ENCODE assay signal across 24 cellular contexts in the genomic region with DNA sequence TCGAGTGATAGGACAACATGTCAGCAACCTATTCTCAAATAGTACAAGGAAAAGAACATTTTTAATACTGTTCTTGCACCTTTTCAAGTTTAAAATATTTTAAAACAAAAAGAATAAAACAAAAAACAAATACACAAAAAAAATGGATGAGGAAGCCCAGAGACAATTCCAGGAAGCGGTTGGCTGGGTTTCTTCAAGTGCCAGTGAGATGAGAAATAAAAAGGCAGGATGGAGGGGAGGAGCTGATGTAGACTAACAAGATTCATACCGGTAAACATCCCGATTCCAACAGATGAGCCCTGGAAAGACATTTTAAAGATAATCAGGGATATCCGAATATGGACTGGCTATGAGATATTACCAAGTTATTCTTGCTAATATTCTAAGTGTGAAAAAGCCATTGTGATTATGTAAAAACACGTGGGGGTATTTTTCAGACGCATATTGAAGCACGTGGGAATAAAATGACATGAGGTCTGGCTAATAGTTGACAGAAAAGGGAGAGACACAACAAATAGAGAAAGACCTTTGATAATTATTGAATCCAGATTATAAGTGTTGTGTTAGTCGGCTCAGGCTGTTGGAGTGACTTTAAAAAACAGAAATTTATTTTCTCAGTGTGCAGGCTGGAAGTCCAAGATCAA.
DNase-seq lines count a peak whose midpoint lies in the region; ATAC-seq, FAIRE-seq and TF ChIP-seq lines count a peak whose summit lies in the region.
"Had no signal": no experiment of that assay in that cellular context is flagged by ENCODE, and none has a peak within 500 bp of the region (broad histone marks: within the 10 kb centered on the region; RNA-seq: fewer than 3 reads in every experiment).

No MANE protein-coding gene starts in this region.

- peaks cover 12% of the 10 kb centered on the region for H3K27me3 Mint-ChIP-seq in endothelial cell (ENCODE audit: unreplicated experiment)
- peaks cover 21% of the 10 kb centered on the region for H3K27me3 Mint-ChIP-seq in stimulated activated naive CD8-positive, alpha-beta T cell treated with anti-CD3 and anti-CD28 coated beads, Interleukin-15, amount 100 ng/mL, for 72 hours

- H3K27ac Mint-ChIP-seq in endothelial cell (ENCODE audit: unreplicated experiment): peak overlapping the region; percentile 62
- no peak overlapping the region for H3K27ac Mint-ChIP-seq in stimulated activated naive CD8-positive, alpha-beta T cell treated with anti-CD3 and anti-CD28 coated beads, Interleukin-15, amount 100 ng/mL, for 72 hours
- H3K27ac Mint-ChIP-seq: CD4-positive, CD25-positive, alpha-beta regulatory T cell; CD8-positive, alpha-beta T cell; HFFc6 had no signal

- no peaks in the 10 kb centered on the region for H3K36me3 ChIP-seq in HepG2 (replicated peaks in 1 of 2; ENCODE audit: control insufficient read depth in 1 of 2, insufficient read depth in 2 of 2, low read length in 2 of 2)
- H3K36me3 ChIP-seq in right lobe of liver: no peaks in the 10 kb centered on the region
- H3K36me3 ChIP-seq: HAP-1 had no signal

- H3K4me1 ChIP-seq in HepG2 (ENCODE audit: insufficient read depth, low read length) (peaks cover 14% of the 10 kb centered on the region), right lobe of liver (peaks cover 0 to 10% (median 2%) of the 10 kb centered on the region in 4 donors)

- no peak for TF ChIP-seq RAD21 in HepG2 (CRISPR knock-in tag; IDR thresholded peaks at IDR 0.05)

- H3K4me3 ChIP-seq in HepG2 (replicated peaks in 1 of 3; ENCODE audit: insufficient read depth in 1 of 3, low read depth in 2 of 3, low read length in 3 of 3): no peak overlapping the region
- H3K4me3 ChIP-seq in right lobe of liver: no peak overlapping the region
- H3K4me3 ChIP-seq: GM12878, HAP-1 had no signal

- no peak for ATAC-seq in HepG2
- no peak for ATAC-seq in right lobe of liver
- ATAC-seq in GM21526 (IDR thresholded peaks at IDR 0.05; ENCODE audit: low FRiP score, unreplicated experiment): no peak
- ATAC-seq in GM21528 (IDR thresholded peaks at IDR 0.05; ENCODE audit: low FRiP score, unreplicated experiment): no peak
- no peak for ATAC-seq in stimulated activated naive CD8-positive, alpha-beta T cell treated with anti-CD3 and anti-CD28 coated beads, Interleukin-15, amount 100 ng/mL, for 72 hours
- ATAC-seq: CD8-positive, alpha-beta T cell; GM12878 had no signal

- no peak overlapping the region for H3K4me2 ChIP-seq in HepG2 (ENCODE audit: low read depth, low read length)

- peaks cover 10% of the 10 kb centered on the region for H3K36me3 Mint-ChIP-seq in endothelial cell (ENCODE audit: low read depth, unreplicated experiment)
- H3K36me3 Mint-ChIP-seq: CD4-positive, CD25-positive, alpha-beta regulatory T cell; CD8-positive, alpha-beta T cell had no signal

- H3K27me3 ChIP-seq in HepG2 (ENCODE audit: control insufficient read depth in 1 of 2, insufficient read depth in 2 of 2, low read length in 2 of 2) (peaks cover 2 to 61% of the 10 kb centered on the region in 2 experiments), right lobe of liver (peaks cover 0 to 4% of the 10 kb centered on the region in 2 donors)

- TF ChIP-seq EP300 in HepG2 (IDR thresholded peaks at IDR 0.05; ENCODE audit: low read depth in 2 of 2, low read length in 2 of 2) (no peak), HepG2 (CRISPR knock-in tag; IDR thresholded peaks at IDR 0.05; ENCODE audit: borderline replicate concordance) (no peak)

- no peaks in the 10 kb centered on the region for H3K79me2 ChIP-seq in HepG2 (ENCODE audit: insufficient read depth, low read length)

- peaks cover 15% of the 10 kb centered on the region for H3K4me1 Mint-ChIP-seq in endothelial cell (ENCODE audit: unreplicated experiment)
- peaks cover 16% of the 10 kb centered on the region for H3K4me1 Mint-ChIP-seq in stimulated activated naive CD8-positive, alpha-beta T cell treated with anti-CD3 and anti-CD28 coated beads, Interleukin-15, amount 100 ng/mL, for 72 hours

- in situ Hi-C loops in HepG2 (cut with HindIII; ENCODE audit: extremely low pct_ligation_motif_present, low pct_unique_long_range_greater_than_20kb): no loop called here

- intact Hi-C loops in HepG2 (cut with micrococcal nuclease; ENCODE audit: unreplicated experiment): no loop called here
- intact Hi-C loops in right lobe of liver (cut with DNase I): no loop called here

- BruUV-seq in HepG2 (replicated peaks; lab: Mats Ljungman, UMichigan): no TSS peak

- no peak for DNase-seq in HepG2 (ENCODE audit: low spot score)
- DNase-seq in right lobe of liver: no peak
- no peak for DNase-seq in endothelial cell (ENCODE audit: low spot score)
- DNase-seq in lung microvascular endothelial cell (ENCODE audit: low read depth in 2 of 2): peak; percentile 39 to 80
- DNase-seq in pulmonary artery endothelial cell (ENCODE audit: low read depth, low spot score): peak; percentile 72
- no peak for DNase-seq in stimulated activated naive CD8-positive, alpha-beta T cell treated with anti-CD3 and anti-CD28 coated beads, Interleukin-15, amount 100 ng/mL, for 72 hours
- DNase-seq: Caco-2; CD4-positive, CD25-positive, alpha-beta regulatory T cell; CD8-positive, alpha-beta T cell; DMS153; DND-41; EL; GDM1; GOT3; HFFc6 had no signal

- WGBS in HepG2 (ENCODE audit: low lambda C conversion rate): 2% methylated on average over 9 of the region's 9 CpGs
- 45% methylated on average over 9 of the region's 9 CpGs for WGBS in right lobe of liver (ENCODE audit: insufficient coverage, low coverage, low lambda C conversion rate, missing lambda C conversion rate)

- no peak for FAIRE-seq in HepG2 (lab: Jason Lieb, UNC)
- FAIRE-seq: A204.1, GM12878, GM19239, H54 had no signal

- no peak overlapping the region for H3K9ac ChIP-seq in HepG2 (ENCODE audit: insufficient read depth, low read depth, low read length)

- H3K9me3 ChIP-seq in HepG2 (ENCODE audit: low read length) (no peaks in the 10 kb centered on the region), right lobe of liver (no peaks in the 10 kb centered on the region)
- H3K9me3 ChIP-seq: Caco-2, HAP-1 had no signal

- POLR2A ChIA-PET in HepG2 (lab: Yijun Ruan, JAX): no interaction called here

- no peak overlapping the region for H3K27ac ChIP-seq in HepG2 (ENCODE audit: extremely low read length, insufficient read depth, low read length)
- H3K27ac ChIP-seq in right lobe of liver: no peak overlapping the region
- H3K27ac ChIP-seq: 22Rv1, C4-2B had no signal

- CTCF ChIA-PET in HepG2 (lab: Yijun Ruan, JAX; ENCODE audit: low intra/inter-chr PET ratio, low total read pairs): no interaction called here

- no peak overlapping the region for H3K4me3 Mint-ChIP-seq in endothelial cell (ENCODE audit: unreplicated experiment)
- H3K4me3 Mint-ChIP-seq in stimulated activated naive CD8-positive, alpha-beta T cell treated with anti-CD3 and anti-CD28 coated beads, Interleukin-15, amount 100 ng/mL, for 72 hours: no peak overlapping the region
- H3K4me3 Mint-ChIP-seq: CD4-positive, CD25-positive, alpha-beta regulatory T cell; CD8-positive, alpha-beta T cell; HFFc6 had no signal

- TF ChIP-seq CTCF in HepG2 (CRISPR knock-in tag; IDR thresholded peaks at IDR 0.05): no peak
- TF ChIP-seq CTCF in right lobe of liver (IDR thresholded peaks at IDR 0.05): no peak
- no peak for TF ChIP-seq CTCF in endothelial cell (IDR thresholded peaks at IDR 0.05; ENCODE audit: unreplicated experiment)

- H4K20me1 ChIP-seq in HepG2 (ENCODE audit: insufficient read depth, low read length): no peaks in the 10 kb centered on the region

- TF ChIP-seq POLR2A in HepG2 (IDR thresholded peaks at IDR 0.05; ENCODE audit: insufficient read depth in 1 of 2, low read depth in 2 of 2, low read length in 2 of 2) (no peak), right lobe of liver (IDR thresholded peaks at IDR 0.05) (no peak)

- H3K9me3 Mint-ChIP-seq in endothelial cell (ENCODE audit: unreplicated experiment): no peaks in the 10 kb centered on the region
- H3K9me3 Mint-ChIP-seq in stimulated activated naive CD8-positive, alpha-beta T cell treated with anti-CD3 and anti-CD28 coated beads, Interleukin-15, amount 100 ng/mL, for 72 hours: no peaks in the 10 kb centered on the region
- H3K9me3 Mint-ChIP-seq: CD8-positive, alpha-beta T cell; HFFc6 had no signal

- no peak overlapping the region for H2AFZ ChIP-seq in HepG2 (ENCODE audit: low read length)

TF ChIP-seq in HepG2, 621 proteins besides CTCF, POLR2A, EP300 and RAD21:
- TF ChIP-seq ZFP90 (CRISPR knock-in tag; IDR thresholded peaks at IDR 0.05; ENCODE audit: borderline replicate concordance): no peak
- TF ChIP-seq, protein P1, sequence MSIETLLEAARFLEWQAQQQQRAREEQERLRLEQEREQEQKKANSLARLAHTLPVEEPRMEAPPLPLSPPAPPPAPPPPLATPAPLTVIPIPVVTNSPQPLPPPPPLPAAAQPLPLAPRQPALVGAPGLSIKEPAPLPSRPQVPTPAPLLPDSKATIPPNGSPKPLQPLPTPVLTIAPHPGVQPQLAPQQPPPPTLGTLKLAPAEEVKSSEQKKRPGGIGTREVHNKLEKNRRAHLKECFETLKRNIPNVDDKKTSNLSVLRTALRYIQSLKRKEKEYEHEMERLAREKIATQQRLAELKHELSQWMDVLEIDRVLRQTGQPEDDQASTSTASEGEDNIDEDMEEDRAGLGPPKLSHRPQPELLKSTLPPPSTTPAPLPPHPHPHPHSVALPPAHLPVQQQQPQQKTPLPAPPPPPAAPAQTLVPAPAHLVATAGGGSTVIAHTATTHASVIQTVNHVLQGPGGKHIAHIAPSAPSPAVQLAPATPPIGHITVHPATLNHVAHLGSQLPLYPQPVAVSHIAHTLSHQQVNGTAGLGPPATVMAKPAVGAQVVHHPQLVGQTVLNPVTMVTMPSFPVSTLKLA (IDR thresholded peaks at IDR 0.05): peak; percentile 91

Comparison
In these comparisons a context has a peak if more than half of its experiments do, and no peak if none do; other contexts are left out.
1. DNase-seq: peak in lung microvascular endothelial cell (2 of 2) and pulmonary artery endothelial cell (single experiment); none in HepG2 (single experiment), right lobe of liver (0 of 3), endothelial cell (single experiment) and stimulated activated naive CD8-positive, alpha-beta T cell treated with anti-CD3 and anti-CD28 coated beads, Interleukin-15, amount 100 ng/mL, for 72 hours (0 of 2).